In the genomic region with DNA sequence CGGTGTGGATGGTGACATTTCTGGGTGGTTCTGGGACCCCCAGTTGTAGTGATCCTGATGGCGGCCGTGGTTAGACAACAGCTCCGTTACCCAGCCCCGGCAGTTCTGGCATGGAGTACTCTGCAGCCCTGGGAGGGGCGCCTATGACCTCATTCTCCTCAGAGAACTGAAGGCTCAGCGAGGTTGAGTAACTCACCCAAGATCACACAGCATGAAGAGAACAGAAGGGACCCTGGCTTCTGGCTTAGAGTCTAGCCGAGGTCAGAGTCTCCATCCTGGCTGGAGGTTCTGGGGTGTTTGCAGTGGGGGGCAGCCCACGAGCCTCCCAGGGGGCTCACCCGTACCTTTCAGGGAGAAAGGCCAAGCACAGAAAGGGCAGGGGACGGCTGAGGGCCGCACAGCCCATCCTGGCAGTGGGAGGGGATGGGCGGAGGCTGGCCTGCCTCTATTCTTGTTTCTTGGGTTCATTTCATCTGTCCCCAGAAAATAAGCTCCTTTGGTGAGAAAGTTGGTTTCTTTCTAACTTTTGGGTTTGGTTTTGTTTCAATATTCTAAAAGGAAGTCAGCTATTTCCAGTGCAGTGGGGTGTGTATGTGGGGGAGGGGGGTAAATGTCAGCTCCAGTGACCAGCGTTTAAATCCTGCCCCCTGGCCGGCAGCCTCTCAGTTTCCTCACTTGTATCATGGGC, we compare ENCODE assay signal across 12 cellular contexts. TPM values are rescaled to one million over a fixed set of nuclear protein-coding genes. Genes with fewer than 3 reads are reported as not detected.
DNase-seq lines count a peak whose midpoint lies in the region; ATAC-seq and TF ChIP-seq lines count a peak whose summit lies in the region.
"Had no signal": no experiment of that assay in that cellular context is flagged by ENCODE, and none has a peak within 500 bp of the region (broad histone marks: within the 10 kb centered on the region; RNA-seq: fewer than 3 reads in every experiment).

No MANE protein-coding gene starts in this region.

- no peak for TF ChIP-seq CTCF in CD4-positive, alpha-beta T cell (IDR thresholded peaks at IDR 0.05)
- TF ChIP-seq CTCF in GM20000 (IDR thresholded peaks at IDR 0.05; ENCODE audit: extremely low read depth, missing control alignments) (no peak), hepatocyte (IDR thresholded peaks at IDR 0.05; ENCODE audit: poor library complexity) (no peak), suprapubic skin (IDR thresholded peaks at IDR 0.05) (no peak)

- no peaks in the 10 kb centered on the region for H3K9me3 Mint-ChIP-seq in CD4-positive, alpha-beta T cell

- no peak for TF ChIP-seq POLR2A in suprapubic skin (IDR thresholded peaks at IDR 0.05)

- no peak overlapping the region for H2AFZ ChIP-seq in hepatocyte

- peaks cover 62% of the 10 kb centered on the region for H3K4me1 Mint-ChIP-seq in CD4-positive, alpha-beta T cell (ENCODE audit: low read depth)

- peak; percentile 19 for ATAC-seq in CD4-positive, alpha-beta T cell (ENCODE audit: poor library complexity)
- ATAC-seq in HG03159 (IDR thresholded peaks at IDR 0.05; ENCODE audit: unreplicated experiment) (no peak), HG02571 (IDR thresholded peaks at IDR 0.05; ENCODE audit: unreplicated experiment) (no peak)

- H3K36me3 ChIP-seq in hepatocyte (replicated peaks; ENCODE audit: insufficient read depth, low read depth) (no peaks in the 10 kb centered on the region), suprapubic skin (no peaks in the 10 kb centered on the region)

- POLR2A ChIA-PET in CD4-positive, alpha-beta T cell (lab: Charles Lee): interaction anchor here (1.3 to 2.5 kb wide), 2 partner anchors 11 to 14 kb away, joined by 5 to 16 read pairs; no protein-coding TSS in a partner anchor

- peak overlapping the region; percentile 91 for H3K27ac Mint-ChIP-seq in CD4-positive, alpha-beta T cell

- H3K27me3 ChIP-seq in CD4-positive, alpha-beta T cell (ENCODE audit: control insufficient read depth, insufficient read depth, low read length): no peaks in the 10 kb centered on the region
- H3K27me3 ChIP-seq in hepatocyte (no peaks in the 10 kb centered on the region), suprapubic skin (no peaks in the 10 kb centered on the region)

- peak in 1 of 10 experiments; percentile 33 for DNase-seq in CD4-positive, alpha-beta T cell
- DNase-seq in GM20000 (ENCODE audit: low spot score): peak; percentile 79
- peak; percentile 31 for DNase-seq in activated CD4-positive, alpha-beta T cell treated with anti-CD3 and anti-CD28 coated beads, Interleukin-2, amount 50 U/mL, for 1 hour
- no peak for DNase-seq in hepatocyte (ENCODE audit: low spot score)
- DNase-seq in T1000 (lab: John Stamatoyannopoulos, UW): no peak
- no peak for DNase-seq in suprapubic skin (ENCODE audit: low spot score in 2 of 2)
- DNase-seq: retina, Right ventricle myocardium superior had no signal

- 89% methylated on average over 15 of the region's 15 CpGs for WGBS in hepatocyte (ENCODE audit: low lambda C conversion rate, missing lambda C conversion rate)
- WGBS in suprapubic skin: 86% methylated on average over 14 of the region's 15 CpGs

- no peaks in the 10 kb centered on the region for H3K9me3 ChIP-seq in CD4-positive, alpha-beta T cell (ENCODE audit: control insufficient read depth, low read length)
- H3K9me3 ChIP-seq in hepatocyte (ENCODE audit: low read depth) (no peaks in the 10 kb centered on the region), suprapubic skin (no peaks in the 10 kb centered on the region)

- no peaks in the 10 kb centered on the region for H3K27me3 Mint-ChIP-seq in CD4-positive, alpha-beta T cell

- no peaks in the 10 kb centered on the region for H3K36me3 Mint-ChIP-seq in CD4-positive, alpha-beta T cell (ENCODE audit: low read depth)

- H4K20me1 ChIP-seq in hepatocyte (ENCODE audit: insufficient read depth, poor library complexity, severe bottlenecking): peaks cover 87% of the 10 kb centered on the region

- intact Hi-C loops in CD4-positive, alpha-beta T cell (cut with DNase I, micrococcal nuclease): no loop called here

- TF ChIP-seq EP300 in suprapubic skin (IDR thresholded peaks at IDR 0.05): no peak

- CTCF ChIA-PET in CD4-positive, alpha-beta T cell (lab: Charles Lee): no interaction called here

- H3K9me2 ChIP-seq in hepatocyte (replicated peaks; ENCODE audit: insufficient read depth): no peaks in the 10 kb centered on the region

- peak overlapping the region; percentile 42 for H3K4me3 Mint-ChIP-seq in CD4-positive, alpha-beta T cell

- H3K4me3 ChIP-seq in hepatocyte (no peak overlapping the region), suprapubic skin (no peak overlapping the region)

- no peak overlapping the region for H3K4me2 ChIP-seq in hepatocyte

- peak overlapping the region; percentile 39 for H3K27ac ChIP-seq in CD4-positive, alpha-beta T cell (ENCODE audit: low read depth, low read length)
- peak overlapping the region; percentile 31 for H3K27ac ChIP-seq in hepatocyte
- no peak overlapping the region for H3K27ac ChIP-seq in suprapubic skin
- H3K27ac ChIP-seq: C4-2B, VCaP had no signal

- peaks cover 89% of the 10 kb centered on the region for H3K79me2 ChIP-seq in hepatocyte

- H3K4me1 ChIP-seq in hepatocyte (ENCODE audit: insufficient read depth): peaks cover 33% of the 10 kb centered on the region
- peaks cover 14% of the 10 kb centered on the region for H3K4me1 ChIP-seq in suprapubic skin

RNA-seq across cellular contexts. Expression of a gene that starts 13.2 kb away (rescaled TPM):
- 10 to 100 TPM; 22.8 to 24.2 TPM for total RNA-seq in CD4-positive, alpha-beta T cell
- total RNA-seq in hepatocyte (3.1 and 4.1 TPM in 2 replicates), suprapubic skin (1 to 10 TPM; 4.2 to 9.3 (median 5.1) TPM)
- polyA plus RNA-seq in hepatocyte: 8.3 and 11.9 TPM in 2 replicates

Comparison
In these comparisons a context has a peak if more than half of its experiments do, and no peak if none do; other contexts are left out.
1. DNase-seq: peak in GM20000 (single experiment) and activated CD4-positive, alpha-beta T cell treated with anti-CD3 and anti-CD28 coated beads, Interleukin-2, amount 50 U/mL, for 1 hour (single experiment); none in hepatocyte (single experiment), T1000 (single experiment) and suprapubic skin (0 of 2).